8 cellular contexts compared by ENCODE assay signal in the genomic region with DNA sequence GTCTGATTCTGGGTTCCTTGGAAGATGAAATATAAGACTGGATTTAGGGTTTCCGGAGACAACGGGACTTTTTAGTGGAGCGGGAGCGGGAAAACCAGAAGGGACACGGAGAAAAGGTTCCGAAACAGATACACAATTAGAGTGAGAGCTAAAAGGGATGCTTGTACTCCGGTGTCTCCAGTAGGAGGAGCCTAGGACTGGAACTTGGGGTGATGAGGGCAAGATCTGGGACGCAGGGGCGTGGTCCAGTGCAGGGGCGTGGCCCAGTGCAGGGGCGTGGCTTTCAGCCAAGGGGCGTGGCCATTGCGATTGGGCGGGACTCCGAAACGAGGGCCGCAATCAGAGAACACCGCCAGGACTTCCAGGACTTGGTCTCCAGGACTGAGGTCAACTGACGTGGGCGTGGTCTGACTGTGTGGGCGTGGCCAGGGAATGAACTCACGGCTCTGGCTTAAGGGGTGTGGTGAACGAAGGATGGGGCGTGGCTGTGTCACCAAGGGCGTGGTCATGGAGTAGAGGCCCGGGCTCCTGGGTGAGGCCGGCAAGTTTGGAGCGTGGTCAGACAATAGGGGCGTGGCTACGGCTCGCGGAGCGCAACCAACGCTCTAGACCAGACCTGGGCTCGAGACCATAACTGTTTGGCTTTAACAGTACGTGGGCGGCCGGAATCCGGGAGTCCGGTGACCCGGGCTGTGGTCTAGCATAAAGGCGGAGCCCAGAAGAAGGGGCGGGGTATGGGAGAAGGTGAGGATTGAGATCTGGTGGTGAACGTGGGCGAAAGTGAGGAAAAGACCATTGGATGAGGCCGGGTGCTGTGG. TPM values are rescaled to one million over a fixed set of nuclear protein-coding genes. Genes with fewer than 3 reads are reported as not detected.
DNase-seq lines count a peak whose midpoint lies in the region; ATAC-seq, FAIRE-seq and TF ChIP-seq lines count a peak whose summit lies in the region.

A gene (plus strand): TSS at position 613 of the 818 bp plus-strand sequence. CDS start 122 bp downstream, at position 735.

- intact Hi-C loops in heart left ventricle (cut with DNase I) (loop anchor here in 1 of 10 donors (1.0 kb wide), 1 partner anchor 80 kb away; no protein-coding TSS in a partner anchor), posterior cingulate gyrus (cut with DNase I) (no loop called here), transverse colon (cut with DNase I; ENCODE audit: low total_unique reads) (no loop called here)

- no peaks in the 10 kb centered on the region for H3K9me3 Mint-ChIP-seq in activated naive CD8-positive, alpha-beta T cell treated with anti-CD3 and anti-CD28 coated beads, Interleukin-2, amount 50 U/mL, for 24 hours

- TF ChIP-seq POLR2A in GM12891 (IDR thresholded peaks at IDR 0.05; ENCODE audit: low read depth, low read length) (no peak), heart left ventricle (IDR thresholded peaks at IDR 0.05) (peak in 1 of 2 donors; percentile 69), transverse colon (IDR thresholded peaks at IDR 0.05) (no peak)

- H3K27ac ChIP-seq in heart left ventricle (peak within 1 kb of the TSS; percentile 93 to 99 (median 98)), transverse colon (peak within 1 kb of the TSS; percentile 87 to 97 (median 91))

- H3K4me1 ChIP-seq in heart left ventricle: peaks cover 0 to 23% (median 7%) of the 10 kb centered on the region in 12 donors
- peaks cover 4 to 32% (median 22%) of the 10 kb centered on the region in 4 donors for H3K4me1 ChIP-seq in transverse colon

- ATAC-seq in activated naive CD8-positive, alpha-beta T cell treated with anti-CD3 and anti-CD28 coated beads, Interleukin-2, amount 50 U/mL, for 24 hours: peak; percentile 84
- peak; percentile 88 to 95 (median 92) for ATAC-seq in heart left ventricle
- ATAC-seq in GM21737 (IDR thresholded peaks at IDR 0.05; ENCODE audit: unreplicated experiment): no peak

- no peak within 1 kb of the TSS for H3K4me3 Mint-ChIP-seq in activated naive CD8-positive, alpha-beta T cell treated with anti-CD3 and anti-CD28 coated beads, Interleukin-2, amount 50 U/mL, for 24 hours

- DNase-seq in GM12891 (ENCODE audit: insufficient read length, low spot score) (peak; percentile 75), HTR-8/SVneo (ENCODE audit: insufficient read length, low spot score) (peak; percentile 96), SKM-1 (lab: John Stamatoyannopoulos, UW; ENCODE audit: unreplicated experiment) (peak; percentile 68), heart left ventricle (peak; percentile 98 to 100 (median 99)), posterior cingulate gyrus (peak in 7 of 10 donors; percentile 26 to 86 (median 33)), transverse colon (peak; percentile 99)
- peak; percentile 88 for DNase-seq in activated naive CD8-positive, alpha-beta T cell treated with anti-CD3 and anti-CD28 coated beads, Interleukin-2, amount 50 U/mL, for 24 hours

- in situ Hi-C loops in transverse colon (cut with MboI; ENCODE audit: low pct_ligation_motif_present in 1 of 4, low pct_unique_long_range_greater_than_20kb in 1 of 4, low sequenced_read_pairs in 3 of 4): no loop called here

- H3K4me3 ChIP-seq in heart left ventricle (peak within 1 kb of the TSS; percentile 16 to 97 (median 89)), transverse colon (peak within 1 kb of the TSS in 3 of 4 donors; percentile 48 to 78 (median 61))

- WGBS in heart left ventricle, 4 donors: 2 to 5% (median 2%) methylated on average over 38 to 46 of the region's 46 CpGs
- WGBS in transverse colon (ENCODE audit: low coverage in 1 of 2), 2 donors: 0 to 3% methylated on average over 6 to 44 of the region's 46 CpGs

- H3K27me3 Mint-ChIP-seq in activated naive CD8-positive, alpha-beta T cell treated with anti-CD3 and anti-CD28 coated beads, Interleukin-2, amount 50 U/mL, for 24 hours: peaks cover 22% of the 10 kb centered on the region

- no peaks in the 10 kb centered on the region for H3K36me3 Mint-ChIP-seq in activated naive CD8-positive, alpha-beta T cell treated with anti-CD3 and anti-CD28 coated beads, Interleukin-2, amount 50 U/mL, for 24 hours (ENCODE audit: low read depth)

- H3K4me1 Mint-ChIP-seq in activated naive CD8-positive, alpha-beta T cell treated with anti-CD3 and anti-CD28 coated beads, Interleukin-2, amount 50 U/mL, for 24 hours: peaks cover 11% of the 10 kb centered on the region

- peak; percentile 84 for FAIRE-seq in GM12891 (lab: Jason Lieb, UNC)
- FAIRE-seq in HTR-8/SVneo (lab: Jason Lieb, UNC): peak; percentile 99

- H3K27ac Mint-ChIP-seq in activated naive CD8-positive, alpha-beta T cell treated with anti-CD3 and anti-CD28 coated beads, Interleukin-2, amount 50 U/mL, for 24 hours: no peak within 1 kb of the TSS

- TF ChIP-seq CTCF in heart left ventricle (IDR thresholded peaks at IDR 0.05): peak in 7 of 12 donors; percentile 12 to 45 (median 26)
- peak in 2 of 5 experiments; percentile 18 to 27 for TF ChIP-seq CTCF in transverse colon (IDR thresholded peaks at IDR 0.05)

- H3K9me3 ChIP-seq in heart left ventricle: peaks cover 0 to 7% (median 0%) of the 10 kb centered on the region in 12 donors
- peaks cover under 1 to 2% of the 10 kb centered on the region in 2 donors for H3K9me3 ChIP-seq in transverse colon

- H3K27me3 ChIP-seq in heart left ventricle (peaks cover 0 to 12% (median 0%) of the 10 kb centered on the region in 9 donors), transverse colon (no peaks in the 10 kb centered on the region)

- TF ChIP-seq EP300 in transverse colon (IDR thresholded peaks at IDR 0.05; ENCODE audit: low read depth): no peak

- peaks cover 0 to 15% (median 11%) of the 10 kb centered on the region in 9 donors for H3K36me3 ChIP-seq in heart left ventricle
- H3K36me3 ChIP-seq in transverse colon: no peaks in the 10 kb centered on the region

TF ChIP-seq in GM12891, 5 proteins besides CTCF, POLR2A, EP300 and RAD21:
- no peak for TF ChIP-seq TAF1 (IDR thresholded peaks at IDR 0.05; ENCODE audit: low read depth, low read length)
- TF ChIP-seq PAX5 (IDR thresholded peaks at IDR 0.05; ENCODE audit: insufficient read depth, low read length, severe bottlenecking): no peak
- TF ChIP-seq POLR2AphosphoS5 (IDR thresholded peaks at IDR 0.05; ENCODE audit: low read depth, low read length): no peak
- TF ChIP-seq POU2F2 (IDR thresholded peaks at IDR 0.05; ENCODE audit: low read depth, low read length): no peak
- TF ChIP-seq SPI1 (IDR thresholded peaks at IDR 0.05; ENCODE audit: low read depth, low read length): no peak

RNA-seq across cellular contexts. Expression of the gene that starts here (rescaled TPM):
- polyA plus RNA-seq in GM12891 (2012; ENCODE audit: low read depth, missing spikeins): not detected
- under 1 TPM in 1 of 9 donors, not detected in 8; 0.51 TPM for total RNA-seq in heart left ventricle
- polyA plus RNA-seq in heart left ventricle: under 1 TPM in 1 of 2 donors, not detected in 1; 0.24 TPM
- 1 to 10 TPM in 1 of 4 donors, not detected in 3; 2.2 TPM for total RNA-seq in transverse colon

Comparison
In these comparisons a context has a peak if more than half of its experiments do, and no peak if none do; other contexts are left out.
1. Peak in DNase-seq, ATAC-seq, H3K4me3 ChIP-seq and H3K27ac ChIP-seq in heart left ventricle; RNA of the gene not detected or under 1 TPM.
2. DNase-seq: peak in every context shown above with its lines; median percentile 99 in heart left ventricle; 99 in transverse colon; 96 in HTR-8/SVneo; 88 in activated naive CD8-positive, alpha-beta T cell treated with anti-CD3 and anti-CD28 coated beads, Interleukin-2, amount 50 U/mL, for 24 hours; 75 in GM12891; 68 in SKM-1; 33 in posterior cingulate gyrus.